Comparison of ENCODE assay signal across 19 cellular contexts in genomic region chr9:123262338-123262737, GRCh38. TPM values are rescaled to one million over a fixed set of nuclear protein-coding genes. Genes with fewer than 3 reads are reported as not detected.
A peak's percentile ranks its signal among the peaks of the same experiment; 100 is the strongest.
DNase-seq lines count a peak whose midpoint lies in the region; FAIRE-seq and TF ChIP-seq lines count a peak whose summit lies in the region.
"Had no signal": no experiment of that assay in that cellular context is flagged by ENCODE, and none has a peak within 500 bp of the region (broad histone marks: within the 10 kb centered on the region; RNA-seq: fewer than 3 reads in every experiment).

No MANE protein-coding gene starts in this region.

- no peak overlapping the region for H3K27ac ChIP-seq in BLaER1 treated with 17β-estradiol and CSF1 and Interleukin-3, amounts not matched to agents 10 nM and 100 nM
- H3K27ac ChIP-seq in HEK293 (ENCODE audit: extremely low read depth, low read depth, low read length) = no peak overlapping the region
- peak overlapping the region; percentile 72 for H3K27ac ChIP-seq in SU-DHL-6 (ENCODE audit: low read depth, low read length)

- DNase-seq in left kidney (ENCODE audit: low read depth, low spot score) (peak; percentile 27), frontal cortex (ENCODE audit: low spot score in 2 of 2) (no peak), GM20000 (ENCODE audit: low spot score) (no peak)
- DNase-seq in activated CD8-positive, alpha-beta memory T cell treated with anti-CD3 and anti-CD28 coated beads, Interleukin-2, amount 50 U/mL, for 4 hours = no peak
- DNase-seq in stimulated activated CD4-positive, alpha-beta T cell treated with anti-CD3 and anti-CD28 coated beads, Interleukin-15, amount 100 ng/mL, for 24 hours = no peak
- DNase-seq: Caco-2; CD4-positive, CD25-positive, alpha-beta regulatory T cell; HFFc6; Kasumi-1; NCI-H1105 treated with DMSO at 0.1 percent for 48 hours; NCI-H187 treated with DMSO at 0.1 percent for 48 hours; NCI-H2171 treated with DMSO at 0.1 percent for 48 hours; NCI-H82; SHP77; T-helper 17 cell had no signal

- H3K9me2 ChIP-seq in SU-DHL-6 (replicated peaks; ENCODE audit: insufficient read depth, low read length) = no peaks in the 10 kb centered on the region

- no peak overlapping the region for H3K4me3 ChIP-seq in BLaER1 treated with 17β-estradiol and CSF1 and Interleukin-3, amounts not matched to agents 10 nM and 100 nM
- H3K4me3 ChIP-seq in HEK293 (ENCODE audit: low read depth, low read length) (no peak overlapping the region), SU-DHL-6 (ENCODE audit: insufficient read depth, low read length, poor library complexity, severe bottlenecking) (peak overlapping the region; percentile 10)

- H3K27me3 ChIP-seq in BLaER1 treated with 17β-estradiol and CSF1 and Interleukin-3, amounts not matched to agents 10 nM and 100 nM = no peaks in the 10 kb centered on the region
- no peaks in the 10 kb centered on the region for H3K27me3 ChIP-seq in SU-DHL-6 (ENCODE audit: low read length)

- H3K36me3 ChIP-seq in BLaER1 treated with 17β-estradiol and CSF1 and Interleukin-3, amounts not matched to agents 10 nM and 100 nM = peaks cover 0 to 36% (median 5%) of the 10 kb centered on the region in 11 experiments; a peak in 10 of 22 replicates
- H3K36me3 ChIP-seq in HEK293 (ENCODE audit: control insufficient read depth in 2 of 2, insufficient read depth in 1 of 2, low read length in 2 of 2) (no peaks in the 10 kb centered on the region), SU-DHL-6 (ENCODE audit: low read length) (no peaks in the 10 kb centered on the region)

- peaks cover 100% of the 10 kb centered on the region for H3K79me2 ChIP-seq in SU-DHL-6 (ENCODE audit: insufficient read depth, low read length)

- no peak overlapping the region for H3K9ac ChIP-seq in BLaER1 treated with 17β-estradiol and CSF1 and Interleukin-3, amounts not matched to agents 10 nM and 100 nM
- H3K9ac ChIP-seq in SU-DHL-6 (ENCODE audit: low read length) = peak overlapping the region; percentile 36; the same call in 1 of the 2 replicates

- H2AFZ ChIP-seq in SU-DHL-6 (ENCODE audit: low read depth, low read length, severe bottlenecking) = no peak overlapping the region

- peak overlapping the region in 8 of 11 experiments; percentile 2 to 53 (median 47); a peak in 14 of 22 replicates for H3K4me2 ChIP-seq in BLaER1 treated with 17β-estradiol and CSF1 and Interleukin-3, amounts not matched to agents 10 nM and 100 nM
- peak overlapping the region; percentile 76 for H3K4me2 ChIP-seq in SU-DHL-6 (ENCODE audit: low read depth, low read length, poor library complexity, severe bottlenecking)

- peaks cover 0 to 84% (median 45%) of the 10 kb centered on the region in 11 experiments; a peak in 15 of 22 replicates for H4K20me1 ChIP-seq in BLaER1 treated with 17β-estradiol and CSF1 and Interleukin-3, amounts not matched to agents 10 nM and 100 nM
- H4K20me1 ChIP-seq in SU-DHL-6 (ENCODE audit: low read depth, low read length) = peaks cover 26% of the 10 kb centered on the region; the same call in 1 of the 2 replicates

- POLR2A ChIA-PET in HEK293 (lab: Yijun Ruan, JAX) = no interaction called here

- peaks cover 55% of the 10 kb centered on the region for H3F3A ChIP-seq in SU-DHL-6 (ENCODE audit: insufficient read depth)

- no peak for FAIRE-seq in frontal cortex (lab: Jason Lieb, UNC)
- FAIRE-seq: H1 had no signal

- H3K4me1 ChIP-seq in BLaER1 treated with 17β-estradiol and CSF1 and Interleukin-3, amounts not matched to agents 10 nM and 100 nM = peaks cover 5 to 72% (median 57%) of the 10 kb centered on the region in 10 experiments; a peak in 18 of 20 replicates
- peaks cover 11% of the 10 kb centered on the region; the same call in 1 of the 2 replicates for H3K4me1 ChIP-seq in HEK293 (ENCODE audit: control insufficient read depth, insufficient read depth, low read length)

- CTCF ChIA-PET in HEK293 (lab: Yijun Ruan, JAX) = no interaction called here

- TF ChIP-seq CTCF in HEK293 (tag by site-specific recombination; IDR thresholded peaks at IDR 0.05) (no peak), SU-DHL-6 (IDR thresholded peaks at IDR 0.05; ENCODE audit: insufficient read depth, low read length, poor library complexity, severe bottlenecking) (no peak), GM20000 (IDR thresholded peaks at IDR 0.05; ENCODE audit: extremely low read depth, missing control alignments) (no peak)

- peaks cover 0 to 13% (median 2%) of the 10 kb centered on the region in 11 experiments; a peak in 9 of 22 replicates for H3K9me3 ChIP-seq in BLaER1 treated with 17β-estradiol and CSF1 and Interleukin-3, amounts not matched to agents 10 nM and 100 nM (replicated peaks in 1 of 11)
- no peaks in the 10 kb centered on the region for H3K9me3 ChIP-seq in HEK293 (ENCODE audit: control insufficient read depth, insufficient read depth, low read depth, low read length)
- H3K9me3 ChIP-seq in SU-DHL-6 (ENCODE audit: insufficient read depth, low read length) = no peaks in the 10 kb centered on the region
- H3K9me3 ChIP-seq: Caco-2 had no signal

TF ChIP-seq in HEK293, 187 proteins besides CTCF, POLR2A, EP300 and RAD21 (continues in another document):
- TF ChIP-seq HOXA7 (CRISPR knock-in tag; IDR thresholded peaks at IDR 0.05; ENCODE audit: borderline replicate concordance) (no peak), AEBP2 (tag by site-specific recombination; IDR thresholded peaks at IDR 0.05; ENCODE audit: borderline replicate concordance) (no peak), OSR2 (tag by site-specific recombination; IDR thresholded peaks at IDR 0.05) (0 out of 2 replicates have a peak, but pooled peaks have one; percentile 36), ZNF785 (tag by site-specific recombination; IDR thresholded peaks at IDR 0.05) (no peak), ZNF639 (tag by site-specific recombination; IDR thresholded peaks at IDR 0.05) (no peak), SCRT1 (tag by site-specific recombination; IDR thresholded peaks at IDR 0.05; ENCODE audit: borderline replicate concordance) (peak; percentile 82), ZBTB21 (tag by site-specific recombination; IDR thresholded peaks at IDR 0.05) (0 out of 2 replicates have a peak, but pooled peaks have one; percentile 13), ZBTB44 (tag by site-specific recombination; IDR thresholded peaks at IDR 0.05) (peak; percentile 72), ZBTB20 (tag by site-specific recombination; IDR thresholded peaks at IDR 0.05) (no peak; the same call in 1 of the 2 replicates), ZIC2 (tag by site-specific recombination; IDR thresholded peaks at IDR 0.05) (no peak), ZNF654 (tag by site-specific recombination; IDR thresholded peaks at IDR 0.05; ENCODE audit: low read depth) (no peak), ZNF19 (tag by site-specific recombination; IDR thresholded peaks at IDR 0.05; ENCODE audit: low read depth) (no peak), ZNF214 (tag by site-specific recombination; IDR thresholded peaks at IDR 0.05; ENCODE audit: borderline replicate concordance) (no peak), SCRT2 (tag by site-specific recombination; IDR thresholded peaks at IDR 0.05) (peak; percentile 36; the same call in 1 of the 2 replicates), PBX3 (CRISPR knock-in tag; IDR thresholded peaks at IDR 0.05) (no peak), ZNF404 (tag by site-specific recombination; IDR thresholded peaks at IDR 0.05) (no peak), ZNF621 (tag by site-specific recombination; IDR thresholded peaks at IDR 0.05) (no peak), ZNF629 (tag by site-specific recombination; IDR thresholded peaks at IDR 0.05) (peak; percentile 41; the same call in 1 of the 2 replicates), ZNF501 (tag by site-specific recombination; IDR thresholded peaks at IDR 0.05) (no peak)

RNA-seq across cellular contexts. Expression of gene STRBP, which starts 6.0 kb away (rescaled TPM):
- total RNA-seq in frontal cortex = 84.8 TPM
